9 cellular contexts compared by ENCODE assay signal in the genomic region with DNA sequence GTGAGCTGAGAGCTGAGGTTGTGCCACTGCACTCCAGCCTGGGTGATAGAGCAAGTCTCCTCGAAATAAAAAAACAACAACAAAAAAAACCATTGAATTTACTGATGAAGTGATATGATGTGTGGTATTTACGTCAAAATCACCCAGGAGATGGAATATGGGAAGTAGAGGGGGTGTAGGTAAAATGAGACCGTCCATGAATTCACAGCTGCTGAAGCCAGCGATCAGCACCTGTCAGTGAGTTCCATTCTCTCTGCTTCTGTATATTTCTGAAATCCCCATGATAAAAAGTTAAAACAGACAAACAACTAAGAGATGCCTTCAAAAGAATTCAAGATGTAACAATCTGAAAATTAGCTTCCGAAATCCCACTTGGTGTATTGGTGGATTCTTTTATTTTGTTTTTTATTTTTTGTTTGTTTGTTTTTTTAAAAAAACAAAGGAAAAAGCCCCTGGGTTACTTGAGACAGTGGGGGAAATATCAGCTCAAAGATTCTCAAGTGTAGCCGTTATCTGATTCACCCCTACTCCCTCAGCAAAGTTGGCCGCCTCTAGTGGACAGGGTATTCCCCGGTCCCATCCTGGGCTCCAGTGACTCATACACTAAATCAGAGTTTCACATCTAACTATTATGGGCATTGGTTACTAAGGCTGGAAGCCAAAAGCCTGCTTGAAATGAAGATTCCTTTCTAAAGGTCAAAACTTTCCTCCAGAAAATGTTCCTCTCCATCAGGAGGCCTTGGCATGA.
DNase-seq lines count a peak whose midpoint lies in the region; ATAC-seq and TF ChIP-seq lines count a peak whose summit lies in the region.
"Had no signal": no experiment of that assay in that cellular context is flagged by ENCODE, and none has a peak within 500 bp of the region (broad histone marks: within the 10 kb centered on the region; RNA-seq: fewer than 3 reads in every experiment).

No MANE protein-coding gene starts in this region.

- no peaks in the 10 kb centered on the region for H3K79me2 ChIP-seq in OCI-LY3 (ENCODE audit: low read length)

- no peak for DNase-seq in activated CD4-positive, alpha-beta T cell treated with anti-CD3 and anti-CD28 coated beads, Interleukin-2, amount 10 ng/mL, durations not matched to agents 24 days and 14 days
- DNase-seq in activated CD4-positive, alpha-beta T cell treated with anti-CD3 and anti-CD28 coated beads for 1 hour = no peak
- peak; percentile 24 to 75 for DNase-seq in stimulated activated naive CD8-positive, alpha-beta T cell treated with anti-CD3 and anti-CD28 coated beads, Interleukin-15, amount 100 ng/mL, for 72 hours
- DNase-seq in SKM-1 treated with dmso at 0.1 percent for 144 hours (lab: John Stamatoyannopoulos, UW; ENCODE audit: unreplicated experiment) = no peak
- no peak for DNase-seq in NCI-H1694 treated with DMSO at 0.1 percent for 48 hours (lab: John Stamatoyannopoulos, UW)

- no peaks in the 10 kb centered on the region for H3K9me3 Mint-ChIP-seq in activated CD4-positive, alpha-beta T cell treated with anti-CD3 and anti-CD28 coated beads, Interleukin-2, amount 10 ng/mL, durations not matched to agents 24 days and 14 days
- H3K9me3 Mint-ChIP-seq in stimulated activated naive CD8-positive, alpha-beta T cell treated with anti-CD3 and anti-CD28 coated beads, Interleukin-15, amount 100 ng/mL, for 72 hours = no peaks in the 10 kb centered on the region

- H3K4me3 Mint-ChIP-seq in activated CD4-positive, alpha-beta T cell treated with anti-CD3 and anti-CD28 coated beads, Interleukin-2, amount 10 ng/mL, durations not matched to agents 24 days and 14 days = no peak overlapping the region
- peak overlapping the region in 1 of 2 donors; percentile 30 for H3K4me3 Mint-ChIP-seq in stimulated activated naive CD8-positive, alpha-beta T cell treated with anti-CD3 and anti-CD28 coated beads, Interleukin-15, amount 100 ng/mL, for 72 hours

- H2AFZ ChIP-seq in OCI-LY3 (ENCODE audit: low read depth, low read length) = no peak overlapping the region

- H3K9ac ChIP-seq in OCI-LY3 (ENCODE audit: low read length) = peak overlapping the region; percentile 60; the same call in 1 of the 2 replicates

- peak overlapping the region; percentile 69 for H3K27ac Mint-ChIP-seq in activated CD4-positive, alpha-beta T cell treated with anti-CD3 and anti-CD28 coated beads, Interleukin-2, amount 10 ng/mL, durations not matched to agents 24 days and 14 days
- peak overlapping the region in 1 of 2 donors; percentile 85 for H3K27ac Mint-ChIP-seq in stimulated activated naive CD8-positive, alpha-beta T cell treated with anti-CD3 and anti-CD28 coated beads, Interleukin-15, amount 100 ng/mL, for 72 hours

- peak overlapping the region; percentile 80 for H3K4me2 ChIP-seq in OCI-LY3 (ENCODE audit: low read length)

- ATAC-seq in HG02588 (IDR thresholded peaks at IDR 0.05; ENCODE audit: unreplicated experiment) (peak; percentile 82), esophagus mucosa (peak; percentile 79)
- peak; percentile 98 for ATAC-seq in stimulated activated naive CD8-positive, alpha-beta T cell treated with anti-CD3 and anti-CD28 coated beads, Interleukin-15, amount 100 ng/mL, for 72 hours

- peaks cover 30% of the 10 kb centered on the region for H3K4me1 Mint-ChIP-seq in activated CD4-positive, alpha-beta T cell treated with anti-CD3 and anti-CD28 coated beads, Interleukin-2, amount 10 ng/mL, durations not matched to agents 24 days and 14 days
- H3K4me1 Mint-ChIP-seq in stimulated activated naive CD8-positive, alpha-beta T cell treated with anti-CD3 and anti-CD28 coated beads, Interleukin-15, amount 100 ng/mL, for 72 hours = peaks cover 23% of the 10 kb centered on the region

- no peaks in the 10 kb centered on the region for H4K20me1 ChIP-seq in OCI-LY3 (ENCODE audit: insufficient read depth, low read length)

- no peaks in the 10 kb centered on the region for H3K27me3 ChIP-seq in OCI-LY3 (ENCODE audit: low read depth, low read length)

- peaks cover 48% of the 10 kb centered on the region for H3K4me1 ChIP-seq in OCI-LY3 (ENCODE audit: low read length)

- intact Hi-C loops in activated CD4-positive, alpha-beta T cell treated with anti-CD3 and anti-CD28 coated beads, Interleukin-2, amount 10 ng/mL, durations not matched to agents 24 days and 14 days (cut with micrococcal nuclease) = loop anchor here (2.0 kb wide), 1 partner anchor 18 kb away; no protein-coding TSS in a partner anchor

- H3K36me3 ChIP-seq in OCI-LY3 (replicated peaks; ENCODE audit: low read depth, low read length) = no peaks in the 10 kb centered on the region

- peak overlapping the region; percentile 53 for H3K4me3 ChIP-seq in OCI-LY3 (ENCODE audit: low read length)

- TF ChIP-seq CTCF in OCI-LY3 (IDR thresholded peaks at IDR 0.05; ENCODE audit: low read depth, low read length) = no peak

- H3K27ac ChIP-seq in OCI-LY3 (ENCODE audit: low read length) = peak overlapping the region; percentile 95
- H3K27ac ChIP-seq: C4-2B had no signal

- H3K36me3 Mint-ChIP-seq in activated CD4-positive, alpha-beta T cell treated with anti-CD3 and anti-CD28 coated beads, Interleukin-2, amount 10 ng/mL, durations not matched to agents 24 days and 14 days (ENCODE audit: low read depth) = peaks cover 2% of the 10 kb centered on the region

- H3K9me3 ChIP-seq in OCI-LY3 (ENCODE audit: insufficient read depth, low read length) = no peaks in the 10 kb centered on the region

- H3K27me3 Mint-ChIP-seq in activated CD4-positive, alpha-beta T cell treated with anti-CD3 and anti-CD28 coated beads, Interleukin-2, amount 10 ng/mL, durations not matched to agents 24 days and 14 days = no peaks in the 10 kb centered on the region
- no peaks in the 10 kb centered on the region for H3K27me3 Mint-ChIP-seq in stimulated activated naive CD8-positive, alpha-beta T cell treated with anti-CD3 and anti-CD28 coated beads, Interleukin-15, amount 100 ng/mL, for 72 hours

Comparison
In these comparisons a context has a peak if more than half of its experiments do, and no peak if none do; other contexts are left out.
1. DNase-seq: peak in stimulated activated naive CD8-positive, alpha-beta T cell treated with anti-CD3 and anti-CD28 coated beads, Interleukin-15, amount 100 ng/mL, for 72 hours (2 of 2); none in activated CD4-positive, alpha-beta T cell treated with anti-CD3 and anti-CD28 coated beads, Interleukin-2, amount 10 ng/mL, durations not matched to agents 24 days and 14 days (single experiment), activated CD4-positive, alpha-beta T cell treated with anti-CD3 and anti-CD28 coated beads for 1 hour (single experiment), SKM-1 treated with dmso at 0.1 percent for 144 hours (single experiment) and NCI-H1694 treated with DMSO at 0.1 percent for 48 hours (single experiment).
2. Peak in every context shown above with its lines, with median percentiles within 50 percentile points of each other: ATAC-seq.